Comparison of ENCODE assay signal across 12 cellular contexts in the genomic region with DNA sequence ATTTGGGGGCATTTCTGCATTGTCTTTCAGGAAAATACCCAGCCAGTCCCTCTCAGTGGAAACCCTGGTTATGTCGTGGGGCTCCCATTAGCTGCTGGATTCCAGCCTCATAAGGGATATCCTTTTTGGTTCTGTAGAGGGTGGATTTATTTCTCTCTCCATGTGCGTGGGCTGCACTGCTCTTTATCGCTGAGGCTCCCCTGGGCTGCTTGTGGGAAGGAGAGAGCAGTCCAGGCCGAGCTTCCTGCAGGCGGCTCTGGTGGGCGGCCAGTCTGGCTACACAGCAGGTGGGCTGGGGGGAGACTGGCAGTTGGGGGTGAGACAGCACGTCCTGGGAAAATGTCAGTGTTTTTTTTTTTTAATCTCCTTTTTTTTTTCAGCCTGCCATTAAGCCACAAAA. TPM values are rescaled to one million over a fixed set of nuclear protein-coding genes. Genes with fewer than 3 reads are reported as not detected.
DNase-seq lines count a peak whose midpoint lies in the region; ATAC-seq and TF ChIP-seq lines count a peak whose summit lies in the region.
"Had no signal": no experiment of that assay in that cellular context is flagged by ENCODE, and none has a peak within 500 bp of the region (broad histone marks: within the 10 kb centered on the region; RNA-seq: fewer than 3 reads in every experiment).

No MANE protein-coding gene starts in this region.

- no peak for TF ChIP-seq CTCF in fibroblast of the aortic adventitia (IDR thresholded peaks at IDR 0.05; ENCODE audit: insufficient read depth, low read length)

- ATAC-seq in esophagus mucosa, result no peak
- ATAC-seq in GM21390 (IDR thresholded peaks at IDR 0.05; ENCODE audit: unreplicated experiment), result no peak

- H3K4me3 ChIP-seq in BLaER1, result no peak overlapping the region
- H3K4me3 ChIP-seq in fibroblast of the aortic adventitia (ENCODE audit: low read depth, low read length), result no peak overlapping the region

- no peaks in the 10 kb centered on the region for H3K9me3 ChIP-seq in BLaER1
- H3K9me3 ChIP-seq: SK-N-SH had no signal

- H3K4me2 ChIP-seq in BLaER1, result peak overlapping the region; percentile 81
- H3K4me2 ChIP-seq: SK-N-SH had no signal

- peaks cover 100% of the 10 kb centered on the region for H3K4me1 ChIP-seq in BLaER1

- DNase-seq in OCI-M1 (lab: John Stamatoyannopoulos, UW) (peak; percentile 46), fibroblast of the aortic adventitia (ENCODE audit: low read depth) (peak; percentile 29), occipital lobe (lab: John Stamatoyannopoulos, UW) (peak; percentile 3), SKM-1 (lab: John Stamatoyannopoulos, UW; ENCODE audit: unreplicated experiment) (no peak), NAMALWA (ENCODE audit: low spot score) (no peak)
- DNase-seq: activated naive CD4-positive, alpha-beta T cell treated with anti-CD3 and anti-CD28 coated beads for 36 hours; NCI-H526 treated with DMSO at 0.1 percent for 48 hours; SK-N-SH; stimulated activated CD4-positive, alpha-beta T cell treated with anti-CD3 and anti-CD28 coated beads, Interleukin-2, amount 100 ng/mL, for 24 hours had no signal

- H4K20me1 ChIP-seq in BLaER1, result no peaks in the 10 kb centered on the region

- peak overlapping the region; percentile 36 for H3K9ac ChIP-seq in BLaER1
- H3K9ac ChIP-seq: SK-N-SH had no signal

- H3K27me3 ChIP-seq in BLaER1, result no peaks in the 10 kb centered on the region

- H3K27ac ChIP-seq in BLaER1, result peak overlapping the region; percentile 60

- H3K36me3 ChIP-seq in BLaER1, result no peaks in the 10 kb centered on the region

RNA-seq across cellular contexts. Expression of a gene that starts 27.6 kb away (rescaled TPM):
- total RNA-seq in fibroblast of the aortic adventitia (ENCODE audit: low replicate concordance) (46.3 and 80.4 TPM in 2 replicates), occipital lobe (38.1 TPM), esophagus mucosa (13.0 TPM)

RNA-seq across cellular contexts. Expression of a gene that starts 47.4 kb away (rescaled TPM):
- total RNA-seq in fibroblast of the aortic adventitia (ENCODE audit: low replicate concordance) (0.74 and 2.6 TPM in 2 replicates), occipital lobe (8.3 TPM), esophagus mucosa (1.3 TPM)

RNA-seq across cellular contexts. Expression of a gene that starts 58.4 kb away (rescaled TPM):
- total RNA-seq in fibroblast of the aortic adventitia (ENCODE audit: low replicate concordance), result 6.1 and 11.9 TPM in 2 replicates
- total RNA-seq in occipital lobe, result 10.3 TPM
- 14.4 TPM for total RNA-seq in esophagus mucosa

Comparison
In these comparisons a context has a peak if more than half of its experiments do, and no peak if none do; other contexts are left out.
1. DNase-seq: peak in OCI-M1 (single experiment), fibroblast of the aortic adventitia (single experiment) and occipital lobe (single experiment); none in SKM-1 (single experiment) and NAMALWA (single experiment).